In genomic region chr15:39075311-39075710, GRCh38 we compare ENCODE assay signal across 30 cellular contexts.
A peak's percentile ranks its signal among the peaks of the same experiment; 100 is the strongest.
DNase-seq lines count a peak whose midpoint lies in the region; ATAC-seq, FAIRE-seq and TF ChIP-seq lines count a peak whose summit lies in the region.
"Had no signal": no experiment of that assay in that cellular context is flagged by ENCODE, and none has a peak within 500 bp of the region (broad histone marks: within the 10 kb centered on the region; RNA-seq: fewer than 3 reads in every experiment).

No MANE protein-coding gene starts in this region.

- H3K4me2 ChIP-seq in Karpas-422 (ENCODE audit: low read depth, low read length, poor library complexity, severe bottlenecking): no peak overlapping the region

- peak overlapping the region; percentile 67 for H3K9ac ChIP-seq in adipocyte (ENCODE audit: low read length)
- no peak overlapping the region for H3K9ac ChIP-seq in Karpas-422 (ENCODE audit: low read length)

- H3K4me3 ChIP-seq in adipocyte (ENCODE audit: low read length) (peak overlapping the region; percentile 50), fibroblast of the aortic adventitia (ENCODE audit: low read depth, low read length) (no peak overlapping the region), Karpas-422 (ENCODE audit: low read length) (no peak overlapping the region)
- H3K4me3 ChIP-seq: gastrocnemius medialis, suprapubic skin, vagina had no signal

- H3K27me3 ChIP-seq in adipocyte (replicated peaks; ENCODE audit: control insufficient read depth, insufficient read depth, low read length): no peaks in the 10 kb centered on the region
- no peaks in the 10 kb centered on the region for H3K27me3 ChIP-seq in Karpas-422 (ENCODE audit: low read length)
- H3K27me3 ChIP-seq: gastrocnemius medialis, suprapubic skin, vagina had no signal

- ATAC-seq in HG02970 (IDR thresholded peaks at IDR 0.05; ENCODE audit: low FRiP score, unreplicated experiment): no peak
- ATAC-seq: activated naive CD4-positive, alpha-beta T cell treated with anti-CD3 and anti-CD28 coated beads, Interleukin-2, amount 50 U/mL, for 72 hours; activated T-helper 17 cell treated with anti-CD3 and anti-CD28 coated beads, Interleukin-2, amount 50 U/mL, for 72 hours; CD8-positive, alpha-beta T cell; gastrocnemius medialis; left lobe of liver had no signal

- no peaks in the 10 kb centered on the region for H3K36me3 ChIP-seq in adipocyte (ENCODE audit: control insufficient read depth, insufficient read depth, low read length, severe bottlenecking)
- H3K36me3 ChIP-seq in Karpas-422 (ENCODE audit: insufficient read depth, low read length): no peaks in the 10 kb centered on the region
- H3K36me3 ChIP-seq: gastrocnemius medialis, suprapubic skin, vagina, WERI-Rb-1 had no signal

- H3K9me3 ChIP-seq in adipocyte (ENCODE audit: control insufficient read depth, low read length) (no peaks in the 10 kb centered on the region), Karpas-422 (ENCODE audit: low read length) (no peaks in the 10 kb centered on the region)
- H3K9me3 ChIP-seq: gastrocnemius medialis, suprapubic skin, vagina had no signal

- DNase-seq in GM03348 (ENCODE audit: low spot score) (peak; percentile 51), adipocyte (ENCODE audit: low read depth) (no peak), fibroblast of the aortic adventitia (ENCODE audit: low read depth) (peak; percentile 83), urothelium cell line (ENCODE audit: low spot score) (peak; percentile 20), Karpas-422 (no peak), NCI-H1092 (lab: John Stamatoyannopoulos, UW) (no peak)
- DNase-seq: activated CD4-positive, alpha-beta T cell treated with anti-CD3 and anti-CD28 coated beads, Interleukin-2, amount 50 U/mL, for 1 hour; aorta; CD8-positive, alpha-beta T cell; cerebellar nuclear complex; DMS153; gastrocnemius medialis; hippocampal formation; Kasumi-1; mesendoderm; NCI-H1105; NCI-H2081; NCI-H446; nucleus accumbens; small intestine; stimulated activated CD4-positive, alpha-beta T cell treated with anti-CD3 and anti-CD28 coated beads, Interleukin-2, amount 100 ng/mL, for 24 hours; T-helper 9 cell; WERI-Rb-1 had no signal

- H3K27ac ChIP-seq in Karpas-422 (ENCODE audit: low read length): no peak overlapping the region
- H3K27ac ChIP-seq: gastrocnemius medialis, suprapubic skin, vagina, WERI-Rb-1 had no signal

- FAIRE-seq in urothelium cell line (lab: Jason Lieb, UNC): no peak
- FAIRE-seq: G401.6, small intestine had no signal

- no peaks in the 10 kb centered on the region for H3K79me2 ChIP-seq in Karpas-422 (ENCODE audit: low read length)

- no peak overlapping the region for H2AFZ ChIP-seq in Karpas-422 (ENCODE audit: low read length)

- no peak for TF ChIP-seq CTCF in fibroblast of the aortic adventitia (IDR thresholded peaks at IDR 0.05; ENCODE audit: insufficient read depth, low read length)

- no peaks in the 10 kb centered on the region for H3K9me2 ChIP-seq in Karpas-422 (replicated peaks; ENCODE audit: insufficient read depth, low read length)

- H4K20me1 ChIP-seq in Karpas-422 (ENCODE audit: insufficient read depth, low read depth, low read length): no peaks in the 10 kb centered on the region

- H3K4me1 ChIP-seq in adipocyte (ENCODE audit: control insufficient read depth, insufficient read depth, low read length): peaks cover 21% of the 10 kb centered on the region
- no peaks in the 10 kb centered on the region for H3K4me1 ChIP-seq in Karpas-422 (ENCODE audit: low read length)
- H3K4me1 ChIP-seq: gastrocnemius medialis, vagina had no signal

Comparison
In these comparisons a context has a peak if more than half of its experiments do, and no peak if none do; other contexts are left out.
1. DNase-seq: peak in GM03348 (single experiment), fibroblast of the aortic adventitia (single experiment) and urothelium cell line (single experiment); none in adipocyte (single experiment), Karpas-422 (single experiment) and NCI-H1092 (single experiment).